In the genomic region with DNA sequence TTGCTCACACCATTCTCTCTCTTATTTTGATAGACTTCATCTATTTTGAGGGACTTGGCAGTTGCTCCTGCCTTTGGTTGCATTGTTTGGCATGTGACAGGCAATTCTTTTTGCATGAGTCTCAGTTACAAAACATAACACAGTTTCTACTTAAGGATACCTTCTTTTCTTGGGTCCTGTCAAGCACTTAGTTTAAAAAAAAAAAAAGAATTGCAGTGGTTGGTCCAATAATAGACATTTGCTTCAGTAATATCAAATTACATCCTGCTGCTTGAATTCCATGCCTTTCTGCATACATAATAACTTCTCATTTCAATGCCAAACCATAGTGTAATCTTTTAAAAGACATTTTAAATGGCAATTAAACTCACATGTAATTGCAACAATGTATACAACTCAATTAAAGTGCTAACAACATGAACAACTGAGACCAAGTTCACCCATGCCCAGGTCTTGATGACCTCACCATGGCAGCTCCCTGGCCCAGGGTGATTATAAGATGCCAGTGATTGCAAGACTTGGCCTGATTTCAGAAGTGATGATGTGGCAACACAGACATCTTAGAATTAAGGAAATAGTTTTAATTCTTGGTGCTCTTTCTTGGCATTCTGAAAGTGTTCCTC, we compare ENCODE assay signal across 9 cellular contexts. TPM values are rescaled to one million over a fixed set of nuclear protein-coding genes. Genes with fewer than 3 reads are reported as not detected.
DNase-seq lines count a peak whose midpoint lies in the region; ATAC-seq and TF ChIP-seq lines count a peak whose summit lies in the region.
"Had no signal": no experiment of that assay in that cellular context is flagged by ENCODE, and none has a peak within 500 bp of the region (broad histone marks: within the 10 kb centered on the region; RNA-seq: fewer than 3 reads in every experiment).

No MANE protein-coding gene starts in this region.

- in situ Hi-C loops in Caki2 (cut with HindIII; ENCODE audit: low pct_unique_long_range_greater_than_20kb, low sequenced_read_pairs), result no loop called here

- peak; percentile 74 for DNase-seq in Caki2 (ENCODE audit: low read depth)
- DNase-seq in MV-4-11 (lab: John Stamatoyannopoulos, UW), result peak; percentile 58
- DNase-seq in dermis blood vessel endothelial cell, result peak; percentile 83
- peak; percentile 36 for DNase-seq in omental fat pad (ENCODE audit: low spot score)
- no peak for DNase-seq in NCI-H1417 (lab: John Stamatoyannopoulos, UW)
- no peak for DNase-seq in stimulated activated CD8-positive, alpha-beta memory T cell treated with anti-CD3 and anti-CD28 coated beads, Interleukin-4, amount 100 ng/mL, for 48 hours
- no peak for DNase-seq in Kasumi-1 (lab: John Stamatoyannopoulos, UW)
- DNase-seq: NCI-H526 had no signal

- ATAC-seq in omental fat pad (ENCODE audit: low FRiP score), result peak; percentile 71
- no peak for ATAC-seq in GM19452 (IDR thresholded peaks at IDR 0.05; ENCODE audit: unreplicated experiment)

- TF ChIP-seq CTCF in omental fat pad (IDR thresholded peaks at IDR 0.05), result no peak

RNA-seq across cellular contexts. Expression of gene PLET1, which starts 32.2 kb away (rescaled TPM):
- total RNA-seq in Caki2 (2014; rRNA removed; shearing (Covaris generic); ENCODE audit: low replicate concordance), result not detected in 2 replicates
- not detected in 2 replicates for total RNA-seq in dermis blood vessel endothelial cell
- not detected for total RNA-seq in omental fat pad

Comparison
In these comparisons a context has a peak if more than half of its experiments do, and no peak if none do; other contexts are left out.
1. DNase-seq: peak in Caki2 (single experiment), MV-4-11 (single experiment), dermis blood vessel endothelial cell (single experiment) and omental fat pad (single experiment); none in NCI-H1417 (0 of 3), stimulated activated CD8-positive, alpha-beta memory T cell treated with anti-CD3 and anti-CD28 coated beads, Interleukin-4, amount 100 ng/mL, for 48 hours (single experiment) and Kasumi-1 (0 of 2).